In the genomic region with DNA sequence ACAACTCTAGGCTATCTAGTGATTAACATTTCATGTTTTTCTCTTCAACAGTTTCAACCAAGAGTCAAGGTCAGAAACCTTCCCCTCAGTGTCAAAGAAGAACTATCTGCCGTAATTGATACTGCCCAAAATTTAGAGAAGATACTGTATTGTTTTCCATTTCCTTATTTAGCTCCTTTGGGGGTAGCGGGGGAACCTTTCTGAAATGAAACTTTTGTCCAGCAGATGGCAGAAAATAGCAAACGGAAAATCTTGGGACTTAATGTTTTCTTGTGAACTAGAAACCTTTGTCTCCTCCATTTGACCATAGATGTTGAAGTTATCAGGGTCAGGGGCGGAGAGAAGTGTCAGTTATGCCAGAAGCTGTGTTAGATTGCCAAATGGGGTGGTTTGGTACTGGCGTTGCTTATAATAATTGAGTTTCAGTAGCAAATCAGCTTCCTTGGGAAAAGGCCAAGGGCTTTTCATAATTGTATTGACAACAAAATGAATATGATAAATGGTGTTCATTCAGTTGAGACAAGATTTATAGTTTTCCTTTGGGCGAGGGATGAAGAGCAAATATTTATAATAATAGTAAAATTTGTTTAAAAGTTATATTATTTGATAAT, we compare ENCODE assay signal across 10 cellular contexts.
DNase-seq lines count a peak whose midpoint lies in the region; ATAC-seq and TF ChIP-seq lines count a peak whose summit lies in the region.
"Had no signal": no experiment of that assay in that cellular context is flagged by ENCODE, and none has a peak within 500 bp of the region (broad histone marks: within the 10 kb centered on the region; RNA-seq: fewer than 3 reads in every experiment).

No MANE protein-coding gene starts in this region.

- H3K79me2 ChIP-seq in GM23248 (ENCODE audit: insufficient read depth) (no peaks in the 10 kb centered on the region), mammary epithelial cell (ENCODE audit: insufficient read depth, low read length) (no peaks in the 10 kb centered on the region)

- in situ Hi-C loops in Caki2 (cut with HindIII; ENCODE audit: low pct_unique_long_range_greater_than_20kb, low sequenced_read_pairs) (no loop called here), GM23248 (cut with MboI) (loop anchor here (5.0 kb wide), 1 partner anchor 130 kb away; no protein-coding TSS in a partner anchor), mammary epithelial cell (cut with MboI; ENCODE audit: low sequenced_read_pairs in 2 of 2) (loop anchor here (5.0 to 10.0 kb wide), 2 partner anchors 127 to 130 kb away; no protein-coding TSS in a partner anchor)

- CTCF ChIA-PET in mammary epithelial cell (lab: Charles Lee; ENCODE audit: low non-redundant PET), result interaction anchor here (0.6 to 0.7 kb wide), 6 partner anchors 36 to 135 kb away, joined by 3 to 4 read pairs (median 3); no protein-coding TSS in a partner anchor

- 13 to 15% methylated on average over 6 of the region's 6 CpGs for WGBS in GM23248 (ENCODE audit: low coverage in 1 of 2, low lambda C conversion rate in 2 of 2, missing lambda C conversion rate in 2 of 2), 2 experiments
- WGBS in mammary epithelial cell (ENCODE audit: low coverage, missing lambda C conversion rate), result 15% methylated on average over 6 of the region's 6 CpGs

- H2AFZ ChIP-seq in GM23248 (0 out of 2 replicates have a peak overlapping the region, but pooled peaks have one; percentile 20), mammary epithelial cell (ENCODE audit: low read depth, low read length) (peak overlapping the region; percentile 53)

- no peaks in the 10 kb centered on the region for H3K9me2 ChIP-seq in GM23248 (ENCODE audit: insufficient read depth)

- H3K27ac ChIP-seq in GM23248 (no peak overlapping the region), mammary epithelial cell (ENCODE audit: insufficient read depth, low read depth, low read length) (no peak overlapping the region)
- H3K27ac ChIP-seq: skin epidermis had no signal

- intact Hi-C loops in mammary epithelial cell (cut with micrococcal nuclease), result loop anchor here (1.0 to 10.0 kb wide), 5 partner anchors 66 to 463 kb away; no protein-coding TSS in a partner anchor

- DNase-seq in Caki2 (ENCODE audit: low read depth) (peak; percentile 62), GM23248 (peak; percentile 70), NOMO-1 treated with dmso at 0.1 percent for 144 hours (lab: John Stamatoyannopoulos, UW; ENCODE audit: unreplicated experiment) (peak; percentile 30), mammary epithelial cell (peak; percentile 16), lung microvascular endothelial cell (ENCODE audit: low read depth in 2 of 2) (peak; percentile 37 to 44)
- DNase-seq: activated B cell treated with CpG ODN at 0.5 μM for 24 hours had no signal

- no peaks in the 10 kb centered on the region for H3K27me3 ChIP-seq in GM23248 (replicated peaks; ENCODE audit: insufficient read depth)
- H3K27me3 ChIP-seq in mammary epithelial cell (ENCODE audit: insufficient read depth, low read length), result no peaks in the 10 kb centered on the region

- H3K4me3 ChIP-seq in GM23248, result no peak overlapping the region
- H3K4me3 ChIP-seq in mammary epithelial cell (replicated peaks in 1 of 3; ENCODE audit: insufficient read depth in 1 of 3, low read depth in 2 of 3, low read length in 3 of 3), result no peak overlapping the region
- H3K4me3 ChIP-seq: skin epidermis had no signal

- H4K20me1 ChIP-seq in GM23248 (ENCODE audit: insufficient read depth) (no peaks in the 10 kb centered on the region), mammary epithelial cell (ENCODE audit: insufficient read depth, low read length) (no peaks in the 10 kb centered on the region)

- H3K4me1 ChIP-seq in GM23248 (ENCODE audit: insufficient read depth) (no peaks in the 10 kb centered on the region), mammary epithelial cell (ENCODE audit: insufficient read depth, low read length) (no peaks in the 10 kb centered on the region)

- TF ChIP-seq CTCF in mammary epithelial cell (conservative IDR thresholded peaks at IDR 0.05 in 1 of 2, IDR thresholded peaks at IDR 0.05 in 1 of 2; ENCODE audit: extremely low read depth in 1 of 2, insufficient read depth in 1 of 2, low read depth in 1 of 2, low read length in 2 of 2), result peak; percentile 54 to 58

- H3K9ac ChIP-seq in GM23248 (no peak overlapping the region), mammary epithelial cell (ENCODE audit: insufficient read depth, low read length) (no peak overlapping the region)

- no peak overlapping the region for H3K4me2 ChIP-seq in GM23248 (ENCODE audit: unreplicated experiment)
- H3K4me2 ChIP-seq in mammary epithelial cell (ENCODE audit: insufficient read depth, low read depth, low read length), result no peak overlapping the region

- ATAC-seq in HG03097 (IDR thresholded peaks at IDR 0.05; ENCODE audit: low FRiP score, unreplicated experiment), result no peak
- no peak for ATAC-seq in HG03095 (IDR thresholded peaks at IDR 0.05; ENCODE audit: unreplicated experiment)
- no peak for ATAC-seq in GM18520 (IDR thresholded peaks at IDR 0.05; ENCODE audit: unreplicated experiment)

- BruUV-seq in mammary epithelial cell (replicated peaks; lab: Mats Ljungman, UMichigan), result no TSS peak

- dilution Hi-C loops in mammary epithelial cell (cut with HindIII; ENCODE audit: low sequenced_read_pairs), result no loop called here

- H3F3A ChIP-seq in GM23248 (ENCODE audit: insufficient read depth), result no peaks in the 10 kb centered on the region

- no peaks in the 10 kb centered on the region for H3K36me3 ChIP-seq in GM23248 (ENCODE audit: low read depth)
- no peaks in the 10 kb centered on the region for H3K36me3 ChIP-seq in mammary epithelial cell (ENCODE audit: insufficient read depth, low read length)

- H3K9me3 ChIP-seq in GM23248 (ENCODE audit: low read depth), result no peaks in the 10 kb centered on the region
- no peaks in the 10 kb centered on the region for H3K9me3 ChIP-seq in mammary epithelial cell (replicated peaks; ENCODE audit: insufficient read depth, low read length)

Comparison
In these comparisons a context has a peak if more than half of its experiments do, and no peak if none do; other contexts are left out.
1. DNase-seq: peak in every context shown above with its lines; median percentile 70 in GM23248; 62 in Caki2; 40 in lung microvascular endothelial cell; 30 in NOMO-1 treated with dmso at 0.1 percent for 144 hours; 16 in mammary epithelial cell.